In genomic region chr1:230725256-230726012, GRCh38 we compare ENCODE assay signal across 1 cellular context.
TF ChIP-seq lines count a peak whose summit lies in the region.

No MANE protein-coding gene starts in this region.

TF ChIP-seq in HepG2, 621 proteins besides CTCF, POLR2A, EP300 and RAD21 (continued from another document and continues in another):
- TF ChIP-seq KIAA2018 (CRISPR knock-in tag; IDR thresholded peaks at IDR 0.05; ENCODE audit: borderline replicate concordance) (no peak), ZNF501 (CRISPR knock-in tag; IDR thresholded peaks at IDR 0.05) (no peak), BHLHE40 (IDR thresholded peaks at IDR 0.05; ENCODE audit: low read length) (no peak), SRSF9 (IDR thresholded peaks at IDR 0.05; ENCODE audit: borderline replicate concordance, insufficient read depth, low read depth, low read length, poor library complexity, severe bottlenecking) (no peak), EZH2 (conservative IDR thresholded peaks at IDR 0.05; ENCODE audit: low read depth, low read length) (no peak), IKZF1 (IDR thresholded peaks at IDR 0.05) (no peak), ZNF841 (CRISPR knock-in tag; IDR thresholded peaks at IDR 0.05; ENCODE audit: borderline replicate concordance) (no peak), SMARCC2 (IDR thresholded peaks at IDR 0.05) (no peak), ZIK1 (CRISPR knock-in tag; IDR thresholded peaks at IDR 0.05; ENCODE audit: borderline replicate concordance, low read depth) (no peak), MTA1 (CRISPR knock-in tag; IDR thresholded peaks at IDR 0.05; ENCODE audit: borderline replicate concordance) (no peak), ZNF75D (CRISPR knock-in tag; IDR thresholded peaks at IDR 0.05; ENCODE audit: borderline replicate concordance) (no peak), NCOA1 (CRISPR knock-in tag; IDR thresholded peaks at IDR 0.05) (no peak), ZNF234 (CRISPR knock-in tag; conservative IDR thresholded peaks at IDR 0.05) (no peak), FOSL1 (CRISPR knock-in tag; IDR thresholded peaks at IDR 0.05; ENCODE audit: borderline replicate concordance) (no peak), FOXO1 (CRISPR knock-in tag; IDR thresholded peaks at IDR 0.05) (peak; percentile 77; the same call in 1 of the 2 replicates), ZNF124 (CRISPR knock-in tag; IDR thresholded peaks at IDR 0.05) (0 out of 2 replicates have a peak, but pooled peaks have one; percentile 51), ZNF275 (CRISPR knock-in tag; IDR thresholded peaks at IDR 0.05; ENCODE audit: borderline replicate concordance) (no peak), ZNF318 (CRISPR knock-in tag; IDR thresholded peaks at IDR 0.05) (no peak), SPEN (CRISPR knock-in tag; IDR thresholded peaks at IDR 0.05; ENCODE audit: low read depth) (no peak), CHCHD3 (CRISPR knock-in tag; IDR thresholded peaks at IDR 0.05) (no peak), ZNF687 (CRISPR knock-in tag; IDR thresholded peaks at IDR 0.05) (no peak), KLF15 (CRISPR knock-in tag; IDR thresholded peaks at IDR 0.05; ENCODE audit: borderline replicate concordance) (no peak), ZNF343 (CRISPR knock-in tag; IDR thresholded peaks at IDR 0.05) (no peak), NBN (conservative IDR thresholded peaks at IDR 0.05) (no peak), RERE (CRISPR knock-in tag; IDR thresholded peaks at IDR 0.05; ENCODE audit: low read depth) (peak; percentile 70)
